ENCODE assay signal across 9 cellular contexts in the genomic region with DNA sequence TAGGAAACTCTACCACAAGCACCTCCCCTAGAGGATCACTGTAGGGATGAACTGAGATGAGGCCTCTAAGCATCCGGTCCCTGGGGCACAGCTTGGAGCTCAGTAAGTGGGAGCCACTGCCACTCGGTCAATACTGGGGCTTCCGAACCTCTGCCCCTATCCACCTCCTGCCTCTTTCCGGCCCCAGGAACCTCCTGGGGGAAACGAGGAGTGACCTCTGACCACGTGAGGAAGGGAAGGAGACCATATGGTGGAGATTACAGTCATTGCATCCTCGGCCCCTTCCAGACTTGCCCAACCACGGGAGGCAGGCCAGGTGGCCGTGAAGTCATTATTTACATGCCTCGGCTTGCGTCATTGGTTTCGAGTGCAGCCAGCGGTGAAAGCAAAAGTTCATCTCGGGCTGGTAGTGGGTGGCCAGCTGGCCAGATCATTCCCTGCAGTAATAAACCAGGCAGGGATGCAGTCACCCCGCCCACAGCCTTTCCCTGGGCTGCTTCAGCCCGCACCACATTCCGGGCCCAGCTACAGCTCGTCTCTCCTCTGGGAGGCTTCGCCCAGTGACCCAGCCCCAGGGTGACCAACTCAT.
DNase-seq lines count a peak whose midpoint lies in the region; ATAC-seq, FAIRE-seq and TF ChIP-seq lines count a peak whose summit lies in the region.
"Had no signal": no experiment of that assay in that cellular context is flagged by ENCODE, and none has a peak within 500 bp of the region (broad histone marks: within the 10 kb centered on the region; RNA-seq: fewer than 3 reads in every experiment).

No MANE protein-coding gene starts in this region.

- no peak for TF ChIP-seq CTCF in GM12878 (IDR thresholded peaks at IDR 0.05 in 2 of 3, conservative IDR thresholded peaks at IDR 0.05 in 1 of 3; ENCODE audit: control insufficient read depth in 2 of 3, extremely low read depth in 1 of 3, insufficient read depth in 1 of 3, low read depth in 3 of 3, low read length in 3 of 3)

- H3K79me2 ChIP-seq in GM12878 (ENCODE audit: control insufficient read depth, insufficient read depth, low read length) = no peaks in the 10 kb centered on the region

- no peak for TF ChIP-seq POLR2A in GM12878 (IDR thresholded peaks at IDR 0.05; ENCODE audit: low read depth, low read length)

- DNase-seq in A172 (ENCODE audit: low spot score) (peak; percentile 82), GM12878 (ENCODE audit: low read depth, low spot score) (no peak), left kidney (ENCODE audit: low read depth, low spot score) (peak; percentile 94), activated gamma-delta T cell (lab: John Stamatoyannopoulos, UW) (no peak)
- DNase-seq in stimulated activated effector memory CD8-positive, alpha-beta T cell treated with anti-CD3 and anti-CD28 coated beads, Interleukin-12 subunit alpha, Interleukin-12 subunit beta, amount 100 ng/mL, for 72 hours (ENCODE audit: low spot score in 2 of 2) = no peak

- H3K4me1 Mint-ChIP-seq in stimulated activated effector memory CD8-positive, alpha-beta T cell treated with anti-CD3 and anti-CD28 coated beads, Interleukin-12 subunit alpha, Interleukin-12 subunit beta, amount 100 ng/mL, for 72 hours = no peaks in the 10 kb centered on the region

- H3K4me2 ChIP-seq in GM12878 (ENCODE audit: control insufficient read depth, insufficient read depth) = no peak overlapping the region

- H3K27ac ChIP-seq in GM12878 (ENCODE audit: control insufficient read depth, insufficient read depth) = no peak overlapping the region

- ATAC-seq in HG03432 (IDR thresholded peaks at IDR 0.05; ENCODE audit: unreplicated experiment) (peak; percentile 39), GM12878 (peak; percentile 81), GM21515 (IDR thresholded peaks at IDR 0.05; ENCODE audit: unreplicated experiment) (no peak), HG03196 (IDR thresholded peaks at IDR 0.05; ENCODE audit: unreplicated experiment) (no peak)
- no peak for ATAC-seq in stimulated activated effector memory CD8-positive, alpha-beta T cell treated with anti-CD3 and anti-CD28 coated beads, Interleukin-12 subunit alpha, Interleukin-12 subunit beta, amount 100 ng/mL, for 72 hours
- ATAC-seq: activated naive CD4-positive, alpha-beta T cell treated with anti-CD3 and anti-CD28 coated beads, Interleukin-2, amount 50 U/mL, for 72 hours had no signal

- H4K20me1 ChIP-seq in GM12878 (ENCODE audit: control insufficient read depth, insufficient read depth) = no peaks in the 10 kb centered on the region

- H3K9me3 Mint-ChIP-seq in stimulated activated effector memory CD8-positive, alpha-beta T cell treated with anti-CD3 and anti-CD28 coated beads, Interleukin-12 subunit alpha, Interleukin-12 subunit beta, amount 100 ng/mL, for 72 hours = no peaks in the 10 kb centered on the region
- H3K9me3 Mint-ChIP-seq: activated naive CD4-positive, alpha-beta T cell treated with anti-CD3 and anti-CD28 coated beads, Interleukin-2, amount 50 U/mL, for 72 hours had no signal

- intact Hi-C loops in GM12878 (cut with micrococcal nuclease; ENCODE audit: unreplicated experiment) = no loop called here

- 44% methylated on average over 17 of the region's 19 CpGs for WGBS in GM12878 (ENCODE audit: insufficient coverage, insufficient replicate concordance, low lambda C conversion rate, missing lambda C conversion rate)

- no peak overlapping the region for H3K4me3 ChIP-seq in GM12878

- TF ChIP-seq EP300 in GM12878 (IDR thresholded peaks at IDR 0.05; ENCODE audit: borderline replicate concordance in 1 of 2, control insufficient read depth in 1 of 2, low read depth in 2 of 2, low read length in 2 of 2) = no peak

- SMC1A ChIA-PET in GM12878 (lab: Charles Lee; ENCODE audit: uncharacterized antibody, unreplicated experiment) = no interaction called here

- H3K9ac ChIP-seq in GM12878 (ENCODE audit: control insufficient read depth, insufficient read depth, low read length) = no peak overlapping the region

- FAIRE-seq in GM12878 (lab: Jason Lieb, UNC) = no peak

- POLR2A ChIA-PET in GM12878 (lab: Charles Lee) = no interaction called here

- no peaks in the 10 kb centered on the region for H3K36me3 Mint-ChIP-seq in stimulated activated effector memory CD8-positive, alpha-beta T cell treated with anti-CD3 and anti-CD28 coated beads, Interleukin-12 subunit alpha, Interleukin-12 subunit beta, amount 100 ng/mL, for 72 hours
- H3K36me3 Mint-ChIP-seq: activated naive CD4-positive, alpha-beta T cell treated with anti-CD3 and anti-CD28 coated beads, Interleukin-2, amount 50 U/mL, for 72 hours had no signal

- BruUV-seq in GM12878 (replicated peaks; lab: Mats Ljungman, UMichigan) = no TSS peak

- H3K4me1 ChIP-seq in GM12878 (ENCODE audit: control insufficient read depth, insufficient read depth, low read length) = no peaks in the 10 kb centered on the region

- no peak for TF ChIP-seq RAD21 in GM12878 (IDR thresholded peaks at IDR 0.05; ENCODE audit: insufficient read depth, low read depth, low read length)

- CTCF ChIA-PET in GM12878 (lab: Yijun Ruan, JAX) = interaction anchor here (0.6 to 5.7 kb wide), 3 partner anchors 49 to 170 kb away, joined by 3 to 71 read pairs (median 3); no protein-coding TSS in a partner anchor

- H3K27ac Mint-ChIP-seq in stimulated activated effector memory CD8-positive, alpha-beta T cell treated with anti-CD3 and anti-CD28 coated beads, Interleukin-12 subunit alpha, Interleukin-12 subunit beta, amount 100 ng/mL, for 72 hours = no peak overlapping the region

- in situ Hi-C loops in GM12878 (cut with MboI) = no loop called here

- no peaks in the 10 kb centered on the region for H3K27me3 ChIP-seq in GM12878 (replicated peaks in 1 of 2; ENCODE audit: control insufficient read depth in 2 of 2, insufficient read depth in 2 of 2, low read length in 1 of 2)

- no peak overlapping the region for H2AFZ ChIP-seq in GM12878 (ENCODE audit: control insufficient read depth, low read depth, low read length)

- H3K4me3 Mint-ChIP-seq in stimulated activated effector memory CD8-positive, alpha-beta T cell treated with anti-CD3 and anti-CD28 coated beads, Interleukin-12 subunit alpha, Interleukin-12 subunit beta, amount 100 ng/mL, for 72 hours = no peak overlapping the region

- RAD21 ChIA-PET in GM12878 (lab: Charles Lee; ENCODE audit: unreplicated experiment) = no interaction called here

- no peaks in the 10 kb centered on the region for H3K9me3 ChIP-seq in GM12878 (replicated peaks; ENCODE audit: control insufficient read depth, insufficient read depth, low read length)

- no peaks in the 10 kb centered on the region for H3K36me3 ChIP-seq in GM12878 (ENCODE audit: control insufficient read depth in 2 of 2, insufficient read depth in 2 of 2, low read length in 1 of 2)

TF ChIP-seq in GM12878, 131 proteins besides CTCF, POLR2A, EP300 and RAD21:
- TF ChIP-seq, protein P1, sequence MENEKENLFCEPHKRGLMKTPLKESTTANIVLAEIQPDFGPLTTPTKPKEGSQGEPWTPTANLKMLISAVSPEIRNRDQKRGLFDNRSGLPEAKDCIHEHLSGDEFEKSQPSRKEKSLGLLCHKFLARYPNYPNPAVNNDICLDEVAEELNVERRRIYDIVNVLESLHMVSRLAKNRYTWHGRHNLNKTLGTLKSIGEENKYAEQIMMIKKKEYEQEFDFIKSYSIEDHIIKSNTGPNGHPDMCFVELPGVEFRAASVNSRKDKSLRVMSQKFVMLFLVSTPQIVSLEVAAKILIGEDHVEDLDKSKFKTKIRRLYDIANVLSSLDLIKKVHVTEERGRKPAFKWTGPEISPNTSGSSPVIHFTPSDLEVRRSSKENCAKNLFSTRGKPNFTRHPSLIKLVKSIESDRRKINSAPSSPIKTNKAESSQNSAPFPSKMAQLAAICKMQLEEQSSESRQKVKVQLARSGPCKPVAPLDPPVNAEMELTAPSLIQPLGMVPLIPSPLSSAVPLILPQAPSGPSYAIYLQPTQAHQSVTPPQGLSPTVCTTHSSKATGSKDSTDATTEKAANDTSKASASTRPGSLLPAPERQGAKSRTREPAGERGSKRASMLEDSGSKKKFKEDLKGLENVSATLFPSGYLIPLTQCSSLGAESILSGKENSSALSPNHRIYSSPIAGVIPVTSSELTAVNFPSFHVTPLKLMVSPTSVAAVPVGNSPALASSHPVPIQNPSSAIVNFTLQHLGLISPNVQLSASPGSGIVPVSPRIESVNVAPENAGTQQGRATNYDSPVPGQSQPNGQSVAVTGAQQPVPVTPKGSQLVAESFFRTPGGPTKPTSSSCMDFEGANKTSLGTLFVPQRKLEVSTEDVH (IDR thresholded peaks at IDR 0.05; ENCODE audit: low read depth, partially characterized antibody) = no peak
- peak in 1 of 2 experiments; percentile 30; a peak in 2 of 4 replicates for TF ChIP-seq BHLHE40 (IDR thresholded peaks at IDR 0.05; ENCODE audit: borderline replicate concordance in 1 of 2, low read depth in 2 of 2, low read length in 1 of 2)
- peak; percentile 39; the same call in 1 of the 2 replicates for TF ChIP-seq NR2F1 (conservative IDR thresholded peaks at IDR 0.05)
- TF ChIP-seq TCF12 (IDR thresholded peaks at IDR 0.05; ENCODE audit: low read depth, low read length) = peak; percentile 74
- TF ChIP-seq DPF2 (IDR thresholded peaks at IDR 0.05) = 0 out of 2 replicates have a peak, but pooled peaks have one; percentile 43
- peak; percentile 78 for TF ChIP-seq IKZF1 (conservative IDR thresholded peaks at IDR 0.05)
- 0 out of 2 replicates have a peak, but pooled peaks have one; percentile 32 for TF ChIP-seq EED (IDR thresholded peaks at IDR 0.05; ENCODE audit: low read depth)
- 0 out of 2 replicates have a peak, but pooled peaks have one; percentile 27 for TF ChIP-seq BCL11A (IDR thresholded peaks at IDR 0.05; ENCODE audit: low read depth, low read length)
- 0 out of 2 replicates have a peak, but pooled peaks have one; percentile 50 for TF ChIP-seq ATF7 (IDR thresholded peaks at IDR 0.05; ENCODE audit: low read depth)
- no peak for TF ChIP-seq PAX5 (IDR thresholded peaks at IDR 0.05; ENCODE audit: borderline replicate concordance, low read depth, low read length)

Comparison
In these comparisons a context has a peak if more than half of its experiments do, and no peak if none do; other contexts are left out.
1. DNase-seq: peak in A172 (single experiment) and left kidney (single experiment); none in GM12878 (single experiment), activated gamma-delta T cell (single experiment) and stimulated activated effector memory CD8-positive, alpha-beta T cell treated with anti-CD3 and anti-CD28 coated beads, Interleukin-12 subunit alpha, Interleukin-12 subunit beta, amount 100 ng/mL, for 72 hours (0 of 2).
2. ATAC-seq: peak in HG03432 (single experiment) and GM12878 (single experiment); none in GM21515 (single experiment), HG03196 (single experiment) and stimulated activated effector memory CD8-positive, alpha-beta T cell treated with anti-CD3 and anti-CD28 coated beads, Interleukin-12 subunit alpha, Interleukin-12 subunit beta, amount 100 ng/mL, for 72 hours (single experiment).